Comparison of ENCODE assay signal across 2 cellular contexts in the genomic region with DNA sequence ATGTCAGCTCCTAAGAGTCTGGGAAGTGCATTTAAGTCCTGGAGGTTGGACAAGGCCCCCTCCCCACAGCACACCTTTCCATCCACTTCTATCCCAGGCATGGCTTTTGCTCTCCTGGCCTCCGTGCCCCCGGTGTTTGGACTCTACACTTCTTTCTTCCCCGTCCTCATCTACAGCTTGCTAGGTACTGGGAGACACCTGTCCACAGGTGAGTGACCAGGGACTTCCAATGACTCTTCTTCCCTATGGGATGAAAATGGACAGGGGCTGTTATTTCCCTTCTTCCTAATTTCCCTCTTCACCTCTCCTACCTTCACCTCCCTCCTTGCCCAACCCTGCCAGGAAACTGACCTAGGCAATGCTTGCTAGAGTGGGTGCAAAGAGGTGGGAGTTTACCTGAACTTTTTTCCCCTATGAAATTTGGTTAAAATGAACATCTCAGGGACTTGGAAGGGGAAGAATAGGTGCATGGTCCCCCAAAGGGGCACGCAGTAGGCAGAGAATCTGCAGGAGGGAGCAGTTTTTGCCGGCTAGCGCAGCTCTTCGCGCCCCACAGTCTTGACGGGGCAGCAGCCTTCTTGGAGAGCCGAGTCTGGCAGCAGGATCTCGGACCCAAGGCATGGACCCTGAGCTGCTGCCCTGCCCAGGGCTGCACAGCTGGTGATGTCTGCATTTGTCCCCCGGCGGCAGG.
TF ChIP-seq lines count a peak whose summit lies in the region.

No MANE protein-coding gene starts in this region.

TF ChIP-seq in IMR-90, 13 proteins besides CTCF, POLR2A, EP300 and RAD21:
- TF ChIP-seq RFX5 (IDR thresholded peaks at IDR 0.05; ENCODE audit: low read depth, low read length) (no peak), MXI1 (IDR thresholded peaks at IDR 0.05; ENCODE audit: borderline replicate concordance, low read depth, low read length) (no peak), BHLHE40 (IDR thresholded peaks at IDR 0.05; ENCODE audit: low read depth, low read length) (no peak), MAZ (IDR thresholded peaks at IDR 0.05; ENCODE audit: borderline replicate concordance, low read depth, low read length) (no peak), NFE2L2 (IDR thresholded peaks at IDR 0.05; ENCODE audit: low read depth, low read length) (no peak), FOS (IDR thresholded peaks at IDR 0.05; ENCODE audit: low read depth, low read length) (no peak), SMC3 (IDR thresholded peaks at IDR 0.05; ENCODE audit: low read depth, low read length) (no peak)
- TF ChIP-seq, protein P1, sequence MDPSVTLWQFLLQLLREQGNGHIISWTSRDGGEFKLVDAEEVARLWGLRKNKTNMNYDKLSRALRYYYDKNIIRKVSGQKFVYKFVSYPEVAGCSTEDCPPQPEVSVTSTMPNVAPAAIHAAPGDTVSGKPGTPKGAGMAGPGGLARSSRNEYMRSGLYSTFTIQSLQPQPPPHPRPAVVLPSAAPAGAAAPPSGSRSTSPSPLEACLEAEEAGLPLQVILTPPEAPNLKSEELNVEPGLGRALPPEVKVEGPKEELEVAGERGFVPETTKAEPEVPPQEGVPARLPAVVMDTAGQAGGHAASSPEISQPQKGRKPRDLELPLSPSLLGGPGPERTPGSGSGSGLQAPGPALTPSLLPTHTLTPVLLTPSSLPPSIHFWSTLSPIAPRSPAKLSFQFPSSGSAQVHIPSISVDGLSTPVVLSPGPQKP (IDR thresholded peaks at IDR 0.05; ENCODE audit: borderline replicate concordance, low read depth, low read length): no peak

TF ChIP-seq in H1, 55 proteins besides CTCF, POLR2A, EP300 and RAD21:
- no peak for TF ChIP-seq PHF8 (conservative IDR thresholded peaks at IDR 0.05; ENCODE audit: low read depth, low read length)
- TF ChIP-seq, protein P2, sequence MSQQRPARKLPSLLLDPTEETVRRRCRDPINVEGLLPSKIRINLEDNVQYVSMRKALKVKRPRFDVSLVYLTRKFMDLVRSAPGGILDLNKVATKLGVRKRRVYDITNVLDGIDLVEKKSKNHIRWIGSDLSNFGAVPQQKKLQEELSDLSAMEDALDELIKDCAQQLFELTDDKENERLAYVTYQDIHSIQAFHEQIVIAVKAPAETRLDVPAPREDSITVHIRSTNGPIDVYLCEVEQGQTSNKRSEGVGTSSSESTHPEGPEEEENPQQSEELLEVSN (IDR thresholded peaks at IDR 0.05): no peak
- TF ChIP-seq CREB1 (IDR thresholded peaks at IDR 0.05): no peak
TF ChIP-seq in H1: peak in this region for 0.
